ENCODE assay signal across 12 cellular contexts in the genomic region with DNA sequence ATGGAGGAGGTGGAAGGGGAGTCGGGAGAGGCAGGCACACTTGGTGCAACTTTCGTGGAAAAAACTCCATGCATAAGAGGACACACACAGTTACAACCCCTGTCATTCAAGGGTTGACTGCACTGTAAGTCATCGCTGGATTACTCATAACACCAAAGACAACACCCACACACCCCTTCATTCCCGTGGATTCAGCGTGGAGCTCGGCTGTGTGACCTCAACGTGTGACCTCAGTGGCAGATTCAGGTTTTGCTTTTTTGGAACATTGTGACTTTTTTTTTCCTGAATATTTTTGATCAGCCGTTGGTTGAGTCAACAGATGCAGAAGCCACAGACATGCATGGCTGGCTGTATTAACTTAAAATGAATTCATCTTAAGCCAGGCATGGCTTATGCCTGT. TPM values are rescaled to one million over a fixed set of nuclear protein-coding genes. Genes with fewer than 3 reads are reported as not detected.
DNase-seq lines count a peak whose midpoint lies in the region; ATAC-seq and TF ChIP-seq lines count a peak whose summit lies in the region.
"Had no signal": no experiment of that assay in that cellular context is flagged by ENCODE, and none has a peak within 500 bp of the region (broad histone marks: within the 10 kb centered on the region; RNA-seq: fewer than 3 reads in every experiment).

No MANE protein-coding gene starts in this region.

- H3K9ac ChIP-seq in neuronal stem cell (ENCODE audit: low read depth, low read length, poor library complexity) = no peak overlapping the region

- H3K9me3 ChIP-seq in neuronal stem cell (replicated peaks in 1 of 2; ENCODE audit: control insufficient read depth in 2 of 2, insufficient read depth in 1 of 2, low read depth in 1 of 2, low read length in 2 of 2) (peaks cover 3 to 10% of the 10 kb centered on the region in 2 donors), transverse colon (peaks cover 15 to 23% of the 10 kb centered on the region in 2 donors)

- in situ Hi-C loops in transverse colon (cut with MboI; ENCODE audit: low pct_ligation_motif_present in 1 of 4, low pct_unique_long_range_greater_than_20kb in 1 of 4, low sequenced_read_pairs in 3 of 4) = no loop called here

- no peak overlapping the region for H2BK5ac ChIP-seq in neuronal stem cell (ENCODE audit: low read length)

- H3K4me3 ChIP-seq in choroid plexus epithelial cell (ENCODE audit: low read depth, low read length) = no peak overlapping the region
- H3K4me3 ChIP-seq in neuronal stem cell (ENCODE audit: low read length in 2 of 2) = no peak overlapping the region
- H3K4me3 ChIP-seq in transverse colon = no peak overlapping the region
- H3K4me3 ChIP-seq: dorsolateral prefrontal cortex had no signal

- H2BK15ac ChIP-seq in neuronal stem cell (ENCODE audit: low read length) = no peak overlapping the region

- H3K27me3 ChIP-seq in neuronal stem cell (ENCODE audit: control insufficient read depth in 3 of 3, insufficient read depth in 3 of 3, low read depth in 1 of 3, low read length in 3 of 3) = no peaks in the 10 kb centered on the region
- peaks cover 6% of the 10 kb centered on the region for H3K27me3 ChIP-seq in transverse colon

- TF ChIP-seq EP300 in transverse colon (IDR thresholded peaks at IDR 0.05; ENCODE audit: low read depth) = no peak

- H4K8ac ChIP-seq in neuronal stem cell (ENCODE audit: low read depth, low read length) = no peak overlapping the region

- H3K4me2 ChIP-seq in neuronal stem cell (ENCODE audit: insufficient read depth, low read length, poor library complexity, severe bottlenecking) = no peak overlapping the region

- no peak for DNase-seq in activated naive CD4-positive, alpha-beta T cell treated with anti-CD3 and anti-CD28 coated beads, Interleukin-2, amount 50 U/mL, for 72 hours (ENCODE audit: low spot score in 2 of 2)
- no peak for DNase-seq in activated naive CD4-positive, alpha-beta T cell treated with Interleukin-2 at 50 U/mL for 16 hours
- DNase-seq in LHCN-M2 (ENCODE audit: low read depth) = peak; percentile 74
- peak; percentile 18 for DNase-seq in choroid plexus epithelial cell (ENCODE audit: low read depth)
- DNase-seq in renal cortical epithelial cell (ENCODE audit: low read depth) = peak; percentile 56
- DNase-seq in T-helper 2 cell = no peak
- DNase-seq in neuronal stem cell (ENCODE audit: low spot score) = no peak
- no peak for DNase-seq in transverse colon
- DNase-seq: mesendoderm, NCI-H1417 had no signal

- H4K91ac ChIP-seq in neuronal stem cell (ENCODE audit: low read depth, low read length, poor library complexity) = no peak overlapping the region

- H3K27ac Mint-ChIP-seq in activated naive CD4-positive, alpha-beta T cell treated with anti-CD3 and anti-CD28 coated beads, Interleukin-2, amount 50 U/mL, for 72 hours = no peak overlapping the region

- TF ChIP-seq POLR2A in transverse colon (IDR thresholded peaks at IDR 0.05) = no peak

- H3K14ac ChIP-seq in neuronal stem cell (ENCODE audit: low read length) = no peak overlapping the region

- H3K79me1 ChIP-seq in neuronal stem cell (ENCODE audit: low read depth, low read length) = no peaks in the 10 kb centered on the region

- no CpG with 5 or more reads among the region's 8 CpGs for WGBS in neuronal stem cell (ENCODE audit: extremely low coverage in 2 of 2, insufficient read length in 2 of 2, insufficient replicate concordance in 1 of 2), 2 donors
- WGBS in transverse colon (ENCODE audit: low coverage in 1 of 2), 2 donors = 64 to 67% methylated on average over 2 to 8 of the region's 8 CpGs

- H2AK5ac ChIP-seq in neuronal stem cell (ENCODE audit: low read depth, low read length) = no peak overlapping the region

- peaks cover 33 to 34% of the 10 kb centered on the region in 2 donors for H3K36me3 Mint-ChIP-seq in activated naive CD4-positive, alpha-beta T cell treated with anti-CD3 and anti-CD28 coated beads, Interleukin-2, amount 50 U/mL, for 72 hours

- H3K36me3 ChIP-seq in neuronal stem cell (replicated peaks in 1 of 2; ENCODE audit: control insufficient read depth in 2 of 2, insufficient read depth in 2 of 2, low read length in 2 of 2) = no peaks in the 10 kb centered on the region
- H3K36me3 ChIP-seq in transverse colon = no peaks in the 10 kb centered on the region

- H3K18ac ChIP-seq in neuronal stem cell (ENCODE audit: low read length) = no peak overlapping the region

- TF ChIP-seq CTCF in choroid plexus epithelial cell (conservative IDR thresholded peaks at IDR 0.05; ENCODE audit: low read depth, low read length) = no peak
- TF ChIP-seq CTCF in transverse colon (IDR thresholded peaks at IDR 0.05) = no peak

- peaks cover 6 to 7% of the 10 kb centered on the region in 2 donors for H3K4me1 ChIP-seq in neuronal stem cell (ENCODE audit: control insufficient read depth in 2 of 2, insufficient read depth in 1 of 2, low read depth in 1 of 2, low read length in 2 of 2)
- no peaks in the 10 kb centered on the region for H3K4me1 ChIP-seq in transverse colon

- no peak overlapping the region for H3K4ac ChIP-seq in neuronal stem cell (ENCODE audit: low read length)

- peaks cover 35 to 42% of the 10 kb centered on the region in 2 donors for H3K9me3 Mint-ChIP-seq in activated naive CD4-positive, alpha-beta T cell treated with anti-CD3 and anti-CD28 coated beads, Interleukin-2, amount 50 U/mL, for 72 hours

- no peak overlapping the region for H2BK120ac ChIP-seq in neuronal stem cell (ENCODE audit: low read depth, low read length)

- no peak overlapping the region for H3K23ac ChIP-seq in neuronal stem cell (ENCODE audit: low read depth, low read length, poor library complexity)

- ATAC-seq in activated naive CD4-positive, alpha-beta T cell treated with anti-CD3 and anti-CD28 coated beads, Interleukin-2, amount 50 U/mL, for 72 hours = peak; percentile 64 to 75

- H2AFZ ChIP-seq in neuronal stem cell (ENCODE audit: low read length) = no peak overlapping the region

- no peak overlapping the region for H2BK12ac ChIP-seq in neuronal stem cell (ENCODE audit: low read length)

- intact Hi-C loops in transverse colon (cut with DNase I; ENCODE audit: low total_unique reads) = no loop called here

- H3K27ac ChIP-seq in neuronal stem cell (replicated peaks; ENCODE audit: low read length) = no peak overlapping the region
- no peak overlapping the region for H3K27ac ChIP-seq in transverse colon
- H3K27ac ChIP-seq: dorsolateral prefrontal cortex had no signal

RNA-seq across cellular contexts. Expression of gene MUC5AC, which starts 19.7 kb away (rescaled TPM):
- total RNA-seq in activated naive CD4-positive, alpha-beta T cell treated with anti-CD3 and anti-CD28 coated beads, Interleukin-2, amount 50 U/mL, for 72 hours = not detected
- total RNA-seq in LHCN-M2 (2014; rRNA removed) = not detected in 2 replicates
- polyA plus RNA-seq in LHCN-M2 (2012) = not detected
- not detected in 2 replicates for total RNA-seq in renal cortical epithelial cell
- not detected for polyA plus RNA-seq in neuronal stem cell (2013, experiment 1 of 2)
- polyA plus RNA-seq in neuronal stem cell (2013, experiment 2 of 2) = not detected
- not detected for total RNA-seq in transverse colon
- total RNA-seq: H4 had no signal

Comparison
In these comparisons a context has a peak if more than half of its experiments do, and no peak if none do; other contexts are left out.
1. DNase-seq: peak in LHCN-M2 (single experiment), choroid plexus epithelial cell (single experiment) and renal cortical epithelial cell (single experiment); none in activated naive CD4-positive, alpha-beta T cell treated with anti-CD3 and anti-CD28 coated beads, Interleukin-2, amount 50 U/mL, for 72 hours (0 of 2), activated naive CD4-positive, alpha-beta T cell treated with Interleukin-2 at 50 U/mL for 16 hours (single experiment), T-helper 2 cell (0 of 5), neuronal stem cell (single experiment) and transverse colon (single experiment).